ENCODE assay signal across 8 cellular contexts in genomic region chr9:91162311-91162710, GRCh38.
A peak's percentile ranks its signal among the peaks of the same experiment; 100 is the strongest.
DNase-seq lines count a peak whose midpoint lies in the region; ATAC-seq, FAIRE-seq and TF ChIP-seq lines count a peak whose summit lies in the region.

No MANE protein-coding gene starts in this region.

- peaks cover 41% of the 10 kb centered on the region for H3K4me1 ChIP-seq in CD8-positive, alpha-beta memory T cell (ENCODE audit: insufficient read depth, low read length)
- peaks cover 27% of the 10 kb centered on the region for H3K4me1 ChIP-seq in GM12878 (ENCODE audit: control insufficient read depth, insufficient read depth, low read length)

- TF ChIP-seq EP300 in GM12878 (IDR thresholded peaks at IDR 0.05; ENCODE audit: borderline replicate concordance in 1 of 2, control insufficient read depth in 1 of 2, low read depth in 2 of 2, low read length in 2 of 2): no peak

- H3K27me3 ChIP-seq in CD8-positive, alpha-beta memory T cell (ENCODE audit: insufficient read depth, low read length, poor library complexity, severe bottlenecking): no peaks in the 10 kb centered on the region
- peaks cover 1 to 6% of the 10 kb centered on the region in 2 experiments; a peak in 2 of 4 replicates for H3K27me3 ChIP-seq in GM12878 (replicated peaks in 1 of 2; ENCODE audit: control insufficient read depth in 2 of 2, insufficient read depth in 2 of 2, low read length in 1 of 2)

- H3K9me3 Mint-ChIP-seq in CD8-positive, alpha-beta memory T cell: no peaks in the 10 kb centered on the region
- H3K9me3 Mint-ChIP-seq in nephron: no peaks in the 10 kb centered on the region

- BruUV-seq in GM12878 (replicated peaks; lab: Mats Ljungman, UMichigan): no TSS peak

- ATAC-seq in GM12878: no peak
- no peak for ATAC-seq in HG03097 (IDR thresholded peaks at IDR 0.05; ENCODE audit: low FRiP score, unreplicated experiment)
- no peak for ATAC-seq in esophagus mucosa

- TF ChIP-seq POLR2A in GM12878 (IDR thresholded peaks at IDR 0.05; ENCODE audit: low read depth, low read length): no peak

- intact Hi-C loops in GM12878 (cut with micrococcal nuclease; ENCODE audit: unreplicated experiment): no loop called here

- no peaks in the 10 kb centered on the region for H3K79me2 ChIP-seq in GM12878 (ENCODE audit: control insufficient read depth, insufficient read depth, low read length)

- H3K4me1 Mint-ChIP-seq in CD8-positive, alpha-beta memory T cell: peaks cover 44 to 68% (median 51%) of the 10 kb centered on the region in 3 donors
- H3K4me1 Mint-ChIP-seq in nephron: peaks cover 38% of the 10 kb centered on the region

- TF ChIP-seq CTCF in GM12878 (IDR thresholded peaks at IDR 0.05 in 2 of 3, conservative IDR thresholded peaks at IDR 0.05 in 1 of 3; ENCODE audit: control insufficient read depth in 2 of 3, extremely low read depth in 1 of 3, insufficient read depth in 1 of 3, low read depth in 3 of 3, low read length in 3 of 3) (no peak), nephron (IDR thresholded peaks at IDR 0.05; ENCODE audit: unreplicated experiment in 3 of 3) (no peak)

- H2AFZ ChIP-seq in GM12878 (ENCODE audit: control insufficient read depth, low read depth, low read length): no peak overlapping the region; the same call in 1 of the 2 replicates

- CTCF ChIA-PET in CD8-positive, alpha-beta memory T cell (lab: Charles Lee): interaction anchor here (0.8 kb wide), 1 partner anchor 263 kb away, joined by 3 read pairs; no protein-coding TSS in a partner anchor
- CTCF ChIA-PET in GM12878 (lab: Yijun Ruan, JAX): interaction anchor here (2.3 kb wide), 1 partner anchor 73 kb away, joined by 6 read pairs; no protein-coding TSS in a partner anchor

- H3K27ac ChIP-seq in CD8-positive, alpha-beta memory T cell (ENCODE audit: low read depth, low read length): peak overlapping the region; percentile 9
- no peak overlapping the region for H3K27ac ChIP-seq in GM12878 (ENCODE audit: control insufficient read depth, insufficient read depth)

- H3K4me3 Mint-ChIP-seq in CD8-positive, alpha-beta memory T cell: peak overlapping the region; percentile 2 to 91 (median 72)
- H3K4me3 Mint-ChIP-seq in nephron: no peak overlapping the region

- peak overlapping the region; percentile 0 for H3K4me3 ChIP-seq in CD8-positive, alpha-beta memory T cell (ENCODE audit: low read length)
- H3K4me3 ChIP-seq in GM12878: no peak overlapping the region

- SMC1A ChIA-PET in GM12878 (lab: Charles Lee; ENCODE audit: uncharacterized antibody, unreplicated experiment): interaction anchor here (1.8 kb wide), 1 partner anchor 11 kb away, joined by 9 read pairs; no protein-coding TSS in a partner anchor

- no peak for FAIRE-seq in GM12878 (lab: Jason Lieb, UNC)

- H3K9ac ChIP-seq in GM12878 (ENCODE audit: control insufficient read depth, insufficient read depth, low read length): no peak overlapping the region

- POLR2A ChIA-PET in CD8-positive, alpha-beta memory T cell (lab: Charles Lee): no interaction called here
- POLR2A ChIA-PET in GM12878 (lab: Charles Lee): no interaction called here

- DNase-seq in CD8-positive, alpha-beta memory T cell: no peak
- DNase-seq in LHCN-M2 (ENCODE audit: low read depth) (peak; percentile 77), GM12878 (ENCODE audit: low read depth, low spot score) (no peak), DMS 273 (lab: John Stamatoyannopoulos, UW; ENCODE audit: unreplicated experiment) (no peak), C1 segment of cervical spinal cord (lab: John Stamatoyannopoulos, UW) (no peak)

- H3K9me3 ChIP-seq in CD8-positive, alpha-beta memory T cell (ENCODE audit: low read length): no peaks in the 10 kb centered on the region
- H3K9me3 ChIP-seq in GM12878 (replicated peaks; ENCODE audit: control insufficient read depth, insufficient read depth, low read length): no peaks in the 10 kb centered on the region

- peak overlapping the region; percentile 65 to 93 (median 80) for H3K27ac Mint-ChIP-seq in CD8-positive, alpha-beta memory T cell
- peak overlapping the region in 2 of 3 experiments; percentile 53 to 68 for H3K27ac Mint-ChIP-seq in nephron

- WGBS in GM12878 (ENCODE audit: insufficient coverage, insufficient replicate concordance, low lambda C conversion rate, missing lambda C conversion rate): 65% methylated on average over 5 of the region's 5 CpGs

- no peak for TF ChIP-seq RAD21 in GM12878 (IDR thresholded peaks at IDR 0.05; ENCODE audit: insufficient read depth, low read depth, low read length)

- H3K4me2 ChIP-seq in GM12878 (ENCODE audit: control insufficient read depth, insufficient read depth): no peak overlapping the region

- no peaks in the 10 kb centered on the region for H4K20me1 ChIP-seq in GM12878 (ENCODE audit: control insufficient read depth, insufficient read depth)

- no peaks in the 10 kb centered on the region for H3K36me3 Mint-ChIP-seq in CD8-positive, alpha-beta memory T cell
- no peaks in the 10 kb centered on the region for H3K36me3 Mint-ChIP-seq in nephron (ENCODE audit: low read depth)

- no peaks in the 10 kb centered on the region for H3K36me3 ChIP-seq in CD8-positive, alpha-beta memory T cell (ENCODE audit: insufficient read depth, low read length)
- no peaks in the 10 kb centered on the region for H3K36me3 ChIP-seq in GM12878 (ENCODE audit: control insufficient read depth in 2 of 2, insufficient read depth in 2 of 2, low read length in 1 of 2)

- in situ Hi-C loops in GM12878 (cut with MboI): no loop called here

- H3K27me3 Mint-ChIP-seq in CD8-positive, alpha-beta memory T cell: no peaks in the 10 kb centered on the region
- H3K27me3 Mint-ChIP-seq in nephron (ENCODE audit: low read depth): peaks cover 4% of the 10 kb centered on the region

- RAD21 ChIA-PET in GM12878 (lab: Charles Lee; ENCODE audit: unreplicated experiment): no interaction called here

TF ChIP-seq in GM12878, 131 proteins besides CTCF, POLR2A, EP300 and RAD21:
- TF ChIP-seq, protein P1, sequence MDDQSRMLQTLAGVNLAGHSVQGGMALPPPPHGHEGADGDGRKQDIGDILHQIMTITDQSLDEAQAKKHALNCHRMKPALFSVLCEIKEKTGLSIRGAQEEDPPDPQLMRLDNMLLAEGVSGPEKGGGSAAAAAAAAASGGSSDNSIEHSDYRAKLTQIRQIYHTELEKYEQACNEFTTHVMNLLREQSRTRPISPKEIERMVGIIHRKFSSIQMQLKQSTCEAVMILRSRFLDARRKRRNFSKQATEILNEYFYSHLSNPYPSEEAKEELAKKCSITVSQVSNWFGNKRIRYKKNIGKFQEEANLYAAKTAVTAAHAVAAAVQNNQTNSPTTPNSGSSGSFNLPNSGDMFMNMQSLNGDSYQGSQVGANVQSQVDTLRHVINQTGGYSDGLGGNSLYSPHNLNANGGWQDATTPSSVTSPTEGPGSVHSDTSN (IDR thresholded peaks at IDR 0.05; ENCODE audit: insufficient replicate concordance, low read depth, low read length): peak; percentile 51
- TF ChIP-seq ZNF207 (IDR thresholded peaks at IDR 0.05; ENCODE audit: borderline replicate concordance): no peak
- TF ChIP-seq CEBPB (IDR thresholded peaks at IDR 0.05; ENCODE audit: borderline replicate concordance in 1 of 2, low read depth in 2 of 2, low read length in 2 of 2): no peak
- TF ChIP-seq, protein P2, sequence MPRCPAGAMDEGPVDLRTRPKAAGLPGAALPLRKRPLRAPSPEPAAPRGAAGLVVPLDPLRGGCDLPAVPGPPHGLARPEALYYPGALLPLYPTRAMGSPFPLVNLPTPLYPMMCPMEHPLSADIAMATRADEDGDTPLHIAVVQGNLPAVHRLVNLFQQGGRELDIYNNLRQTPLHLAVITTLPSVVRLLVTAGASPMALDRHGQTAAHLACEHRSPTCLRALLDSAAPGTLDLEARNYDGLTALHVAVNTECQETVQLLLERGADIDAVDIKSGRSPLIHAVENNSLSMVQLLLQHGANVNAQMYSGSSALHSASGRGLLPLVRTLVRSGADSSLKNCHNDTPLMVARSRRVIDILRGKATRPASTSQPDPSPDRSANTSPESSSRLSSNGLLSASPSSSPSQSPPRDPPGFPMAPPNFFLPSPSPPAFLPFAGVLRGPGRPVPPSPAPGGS (IDR thresholded peaks at IDR 0.05; ENCODE audit: borderline replicate concordance, insufficient read depth, low read depth, low read length, poor library complexity, severe bottlenecking): peak; percentile 27
- TF ChIP-seq RFX5 (IDR thresholded peaks at IDR 0.05; ENCODE audit: low read depth, low read length): no peak
- TF ChIP-seq MEF2B (IDR thresholded peaks at IDR 0.05; ENCODE audit: partially characterized antibody, poor library complexity, severe bottlenecking): no peak
- no peak for TF ChIP-seq TCF3 (IDR thresholded peaks at IDR 0.05; ENCODE audit: borderline replicate concordance, insufficient read depth, low read depth, low read length)
- TF ChIP-seq NRF1 (conservative IDR thresholded peaks at IDR 0.05; ENCODE audit: low read depth, low read length): no peak
- TF ChIP-seq, protein P3, sequence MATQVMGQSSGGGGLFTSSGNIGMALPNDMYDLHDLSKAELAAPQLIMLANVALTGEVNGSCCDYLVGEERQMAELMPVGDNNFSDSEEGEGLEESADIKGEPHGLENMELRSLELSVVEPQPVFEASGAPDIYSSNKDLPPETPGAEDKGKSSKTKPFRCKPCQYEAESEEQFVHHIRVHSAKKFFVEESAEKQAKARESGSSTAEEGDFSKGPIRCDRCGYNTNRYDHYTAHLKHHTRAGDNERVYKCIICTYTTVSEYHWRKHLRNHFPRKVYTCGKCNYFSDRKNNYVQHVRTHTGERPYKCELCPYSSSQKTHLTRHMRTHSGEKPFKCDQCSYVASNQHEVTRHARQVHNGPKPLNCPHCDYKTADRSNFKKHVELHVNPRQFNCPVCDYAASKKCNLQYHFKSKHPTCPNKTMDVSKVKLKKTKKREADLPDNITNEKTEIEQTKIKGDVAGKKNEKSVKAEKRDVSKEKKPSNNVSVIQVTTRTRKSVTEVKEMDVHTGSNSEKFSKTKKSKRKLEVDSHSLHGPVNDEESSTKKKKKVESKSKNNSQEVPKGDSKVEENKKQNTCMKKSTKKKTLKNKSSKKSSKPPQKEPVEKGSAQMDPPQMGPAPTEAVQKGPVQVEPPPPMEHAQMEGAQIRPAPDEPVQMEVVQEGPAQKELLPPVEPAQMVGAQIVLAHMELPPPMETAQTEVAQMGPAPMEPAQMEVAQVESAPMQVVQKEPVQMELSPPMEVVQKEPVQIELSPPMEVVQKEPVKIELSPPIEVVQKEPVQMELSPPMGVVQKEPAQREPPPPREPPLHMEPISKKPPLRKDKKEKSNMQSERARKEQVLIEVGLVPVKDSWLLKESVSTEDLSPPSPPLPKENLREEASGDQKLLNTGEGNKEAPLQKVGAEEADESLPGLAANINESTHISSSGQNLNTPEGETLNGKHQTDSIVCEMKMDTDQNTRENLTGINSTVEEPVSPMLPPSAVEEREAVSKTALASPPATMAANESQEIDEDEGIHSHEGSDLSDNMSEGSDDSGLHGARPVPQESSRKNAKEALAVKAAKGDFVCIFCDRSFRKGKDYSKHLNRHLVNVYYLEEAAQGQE (IDR thresholded peaks at IDR 0.05; ENCODE audit: low read depth, low read length): no peak
- TF ChIP-seq KAT2A (conservative IDR thresholded peaks at IDR 0.05; ENCODE audit: control insufficient read depth, low read depth, low read length): no peak

Comparison
In these comparisons a context has a peak if more than half of its experiments do, and no peak if none do; other contexts are left out.
1. H3K4me3 Mint-ChIP-seq: peak in CD8-positive, alpha-beta memory T cell (7 of 7); none in nephron (0 of 3).